9 cellular contexts compared by ENCODE assay signal in the genomic region with DNA sequence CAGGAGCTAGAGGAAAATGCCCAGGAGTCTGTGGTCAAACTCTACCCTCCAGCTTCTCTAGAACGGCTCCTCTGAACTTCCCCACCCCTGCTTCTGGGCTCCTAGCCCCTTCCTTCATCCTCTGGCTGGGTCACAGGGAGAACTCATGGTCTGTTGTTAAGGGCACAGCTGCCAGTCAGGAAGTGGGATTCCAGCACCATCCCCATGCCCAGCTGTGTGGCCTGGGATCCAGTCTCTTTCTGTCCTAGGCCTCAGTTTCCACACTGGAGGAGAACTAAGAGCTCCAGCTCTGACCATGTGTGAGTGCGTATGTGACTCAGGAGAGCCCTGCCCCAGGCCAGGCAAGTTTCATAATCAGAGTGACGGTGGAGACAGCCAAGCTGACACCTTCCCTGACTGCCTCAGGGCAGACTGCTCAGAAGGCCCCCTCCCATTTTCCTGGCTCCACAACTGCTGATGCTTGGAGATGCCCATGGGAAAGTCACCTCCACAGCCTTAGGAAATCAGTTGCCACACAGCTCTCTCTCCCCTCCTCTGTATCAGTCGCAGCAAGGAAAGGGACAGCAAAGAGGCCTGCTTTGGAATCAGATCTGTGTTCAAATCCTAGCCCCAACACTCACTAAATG. TPM values are rescaled to one million over a fixed set of nuclear protein-coding genes. Genes with fewer than 3 reads are reported as not detected.
DNase-seq lines count a peak whose midpoint lies in the region; ATAC-seq and TF ChIP-seq lines count a peak whose summit lies in the region.
"Had no signal": no experiment of that assay in that cellular context is flagged by ENCODE, and none has a peak within 500 bp of the region (broad histone marks: within the 10 kb centered on the region; RNA-seq: fewer than 3 reads in every experiment).

No MANE protein-coding gene starts in this region.

- no peak overlapping the region for H3K4ac ChIP-seq in neuronal stem cell (ENCODE audit: low read length)

- H2BK5ac ChIP-seq in neuronal stem cell (ENCODE audit: low read length), result peak overlapping the region; percentile 27

- no peak overlapping the region for H3K18ac ChIP-seq in neuronal stem cell (ENCODE audit: low read length)

- H3K4me3 ChIP-seq in Caco-2 (ENCODE audit: low read depth, low read length), result no peak overlapping the region
- H3K4me3 ChIP-seq in neuronal stem cell (ENCODE audit: low read length in 2 of 2), result no peak overlapping the region

- POLR2A ChIA-PET in Caco-2 (lab: Charles Lee), result no interaction called here

- peak; percentile 35 to 51 for DNase-seq in Caco-2
- peak; percentile 21 for DNase-seq in NCI-H226
- DNase-seq in effector memory CD8-positive, alpha-beta T cell, result no peak
- no peak for DNase-seq in neuronal stem cell (ENCODE audit: low spot score)
- no peak for DNase-seq in HPDE6-E6E7 (ENCODE audit: extremely low spot score)
- no peak for DNase-seq in NOMO-1 treated with dmso at 0.1 percent for 144 hours (lab: John Stamatoyannopoulos, UW; ENCODE audit: unreplicated experiment)

- no peak overlapping the region for H2BK120ac ChIP-seq in neuronal stem cell (ENCODE audit: low read depth, low read length)

- BruUV-seq in Caco-2 (replicated peaks; lab: Mats Ljungman, UMichigan), result no TSS peak

- no peak overlapping the region for H2BK12ac ChIP-seq in neuronal stem cell (ENCODE audit: low read length)

- no peak overlapping the region for H4K8ac ChIP-seq in neuronal stem cell (ENCODE audit: low read depth, low read length)

- no peaks in the 10 kb centered on the region for H3K9me3 Mint-ChIP-seq in Caco-2 (ENCODE audit: unreplicated experiment)
- H3K9me3 Mint-ChIP-seq in effector memory CD8-positive, alpha-beta T cell, result no peaks in the 10 kb centered on the region

- peaks cover 29% of the 10 kb centered on the region for H3K4me1 ChIP-seq in Caco-2
- peaks cover 25 to 31% of the 10 kb centered on the region in 2 donors for H3K4me1 ChIP-seq in neuronal stem cell (ENCODE audit: control insufficient read depth in 2 of 2, insufficient read depth in 1 of 2, low read depth in 1 of 2, low read length in 2 of 2)

- H2AFZ ChIP-seq in neuronal stem cell (ENCODE audit: low read length), result no peak overlapping the region

- H3K9me3 ChIP-seq in Caco-2, result no peaks in the 10 kb centered on the region
- no peaks in the 10 kb centered on the region for H3K9me3 ChIP-seq in neuronal stem cell (replicated peaks in 1 of 2; ENCODE audit: control insufficient read depth in 2 of 2, insufficient read depth in 1 of 2, low read depth in 1 of 2, low read length in 2 of 2)

- no peak for TF ChIP-seq CTCF in Caco-2 (IDR thresholded peaks at IDR 0.05; ENCODE audit: insufficient read depth in 1 of 2, low read depth in 1 of 2, low read length in 1 of 2, severe bottlenecking in 1 of 2, unreplicated experiment in 1 of 2)

- H3K27ac Mint-ChIP-seq in Caco-2 (ENCODE audit: unreplicated experiment), result no peak overlapping the region
- peak overlapping the region in 1 of 2 donors; percentile 56 for H3K27ac Mint-ChIP-seq in effector memory CD8-positive, alpha-beta T cell

- H3K36me3 ChIP-seq in Caco-2 (ENCODE audit: control insufficient read depth, insufficient read depth, low read length), result no peaks in the 10 kb centered on the region; the same call in 1 of the 2 replicates
- peaks cover 0 to 8% of the 10 kb centered on the region in 2 donors for H3K36me3 ChIP-seq in neuronal stem cell (replicated peaks in 1 of 2; ENCODE audit: control insufficient read depth in 2 of 2, insufficient read depth in 2 of 2, low read length in 2 of 2)

- no peak overlapping the region for H3K4me3 Mint-ChIP-seq in Caco-2 (ENCODE audit: unreplicated experiment)
- H3K4me3 Mint-ChIP-seq in effector memory CD8-positive, alpha-beta T cell, result peak overlapping the region; percentile 88

- H3K27ac ChIP-seq in neuronal stem cell (replicated peaks; ENCODE audit: low read length), result no peak overlapping the region

- no peak overlapping the region for H3K14ac ChIP-seq in neuronal stem cell (ENCODE audit: low read length)

- no peak overlapping the region for H4K91ac ChIP-seq in neuronal stem cell (ENCODE audit: low read depth, low read length, poor library complexity)

- H3K9ac ChIP-seq in neuronal stem cell (ENCODE audit: low read depth, low read length, poor library complexity), result no peak overlapping the region

- H3K4me2 ChIP-seq in neuronal stem cell (ENCODE audit: insufficient read depth, low read length, poor library complexity, severe bottlenecking), result no peak overlapping the region

- H2AK5ac ChIP-seq in neuronal stem cell (ENCODE audit: low read depth, low read length), result peak overlapping the region; percentile 64

- peaks cover 15% of the 10 kb centered on the region for H3K4me1 Mint-ChIP-seq in Caco-2 (ENCODE audit: low read depth, unreplicated experiment)
- peaks cover 36 to 43% of the 10 kb centered on the region in 2 donors for H3K4me1 Mint-ChIP-seq in effector memory CD8-positive, alpha-beta T cell (ENCODE audit: low read depth in 2 of 2)

- CTCF ChIA-PET in Caco-2 (lab: Charles Lee), result interaction anchor here (0.7 to 1.6 kb wide), 3 partner anchors 11 to 124 kb away, joined by 3 to 4 read pairs (median 3); no protein-coding TSS in a partner anchor

- H3K36me3 Mint-ChIP-seq in Caco-2 (ENCODE audit: insufficient read depth, unreplicated experiment), result peaks cover 11% of the 10 kb centered on the region
- peaks cover 37% of the 10 kb centered on the region for H3K36me3 Mint-ChIP-seq in effector memory CD8-positive, alpha-beta T cell (ENCODE audit: insufficient read depth)

- peak overlapping the region; percentile 60 for H2BK15ac ChIP-seq in neuronal stem cell (ENCODE audit: low read length)

- intact Hi-C loops in Caco-2 (cut with micrococcal nuclease; ENCODE audit: unreplicated experiment), result no loop called here

- H3K27me3 ChIP-seq in Caco-2 (replicated peaks; ENCODE audit: control insufficient read depth, insufficient read depth, low read length) (no peaks in the 10 kb centered on the region), neuronal stem cell (ENCODE audit: control insufficient read depth in 3 of 3, insufficient read depth in 3 of 3, low read depth in 1 of 3, low read length in 3 of 3) (no peaks in the 10 kb centered on the region)

- ATAC-seq in effector memory CD8-positive, alpha-beta T cell (replicated peaks), result no peak
- ATAC-seq in HG02588 (IDR thresholded peaks at IDR 0.05; ENCODE audit: unreplicated experiment) (no peak), HG03457 (IDR thresholded peaks at IDR 0.05; ENCODE audit: unreplicated experiment) (no peak)

- no peak overlapping the region for H3K23ac ChIP-seq in neuronal stem cell (ENCODE audit: low read depth, low read length, poor library complexity)

- no peaks in the 10 kb centered on the region for H3K27me3 Mint-ChIP-seq in Caco-2 (ENCODE audit: insufficient read depth, unreplicated experiment)
- H3K27me3 Mint-ChIP-seq in effector memory CD8-positive, alpha-beta T cell, result no peaks in the 10 kb centered on the region

- no CpG with 5 or more reads among the region's 4 CpGs for WGBS in neuronal stem cell (ENCODE audit: extremely low coverage in 2 of 2, insufficient read length in 2 of 2, insufficient replicate concordance in 1 of 2), 2 donors

- H3K79me1 ChIP-seq in neuronal stem cell (ENCODE audit: low read depth, low read length), result no peaks in the 10 kb centered on the region

RNA-seq across cellular contexts. Expression of gene IGSF8, which starts 1.8 kb away (rescaled TPM):
- total RNA-seq in Caco-2 (2022), result 15.4 and 16.0 TPM in 2 replicates
- polyA plus RNA-seq in neuronal stem cell (2013, experiment 1 of 2), result 12.3 TPM
- polyA plus RNA-seq in neuronal stem cell (2013, experiment 2 of 2), result 12.6 TPM

RNA-seq across cellular contexts. Expression of gene KCNJ9, which starts 15.3 kb away (rescaled TPM):
- total RNA-seq in Caco-2 (2022), result not detected in 2 replicates
- 0.01 TPM for polyA plus RNA-seq in neuronal stem cell (2013, experiment 1 of 2)
- polyA plus RNA-seq in neuronal stem cell (2013, experiment 2 of 2), result 0.01 TPM
- total RNA-seq: myocyte had no signal

RNA-seq across cellular contexts. Expression of gene ATP1A2, which starts 19.0 kb away (rescaled TPM):
- total RNA-seq in Caco-2 (2022), result 0.36 TPM in 1 of 2 replicates, not detected in the other
- 56.5 TPM for polyA plus RNA-seq in neuronal stem cell (2013, experiment 1 of 2)
- 57.9 TPM for polyA plus RNA-seq in neuronal stem cell (2013, experiment 2 of 2)

RNA-seq across cellular contexts. Expression of gene KCNJ10, which starts 26.6 kb away (rescaled TPM):
- total RNA-seq in Caco-2 (2022), result 0.58 and 0.68 TPM in 2 replicates
- polyA plus RNA-seq in neuronal stem cell (2013, experiment 1 of 2), result 0.08 TPM
- polyA plus RNA-seq in neuronal stem cell (2013, experiment 2 of 2), result 0.22 TPM
- total RNA-seq: myocyte had no signal

RNA-seq across cellular contexts. Expression of gene ATP1A4, which starts 54.8 kb away (rescaled TPM):
- total RNA-seq in Caco-2 (2022), result not detected in 2 replicates
- polyA plus RNA-seq in neuronal stem cell (2013, experiment 1 of 2), result 0.77 TPM
- 0.72 TPM for polyA plus RNA-seq in neuronal stem cell (2013, experiment 2 of 2)

Comparison
In these comparisons a context has a peak if more than half of its experiments do, and no peak if none do; other contexts are left out.
1. DNase-seq: peak in Caco-2 (2 of 2) and NCI-H226 (single experiment); none in effector memory CD8-positive, alpha-beta T cell (0 of 3), neuronal stem cell (single experiment), HPDE6-E6E7 (single experiment) and NOMO-1 treated with dmso at 0.1 percent for 144 hours (single experiment).